In genomic region chr2:45124456-45124855, GRCh38 we compare ENCODE assay signal across 32 cellular contexts.
"Had no signal": no experiment of that assay in that cellular context is flagged by ENCODE, and none has a peak within 500 bp of the region (broad histone marks: within the 10 kb centered on the region; RNA-seq: fewer than 3 reads in every experiment).

No MANE protein-coding gene starts in this region.

- H3K9me3 Mint-ChIP-seq: natural killer cell; nephron; neural progenitor cell; stimulated activated memory B cell treated with anti-CD40 and anti-IgM and Interleukin-4, amounts not matched to agents 10 μg/mL and 1 μg/mL and 100 μg/mL, for 72 hours; stimulated activated naive CD8-positive, alpha-beta T cell treated with anti-CD3 and anti-CD28 coated beads, Interleukin-15, amount 100 ng/mL, for 72 hours had no signal

- H3K4me3 ChIP-seq: neural progenitor cell, ovary, psoas muscle, right lobe of liver, sigmoid colon, skin epidermis, smooth muscle cell, spleen, suprapubic skin, testis, tibial artery, transverse colon, upper lobe of right lung, vagina had no signal

- ATAC-seq: natural killer cell; psoas muscle; right cardiac atrium; right lobe of liver; stimulated activated memory B cell treated with anti-CD40 and anti-IgM and Interleukin-4, amounts not matched to agents 10 μg/mL and 1 μg/mL and 100 μg/mL, for 72 hours; stimulated activated naive CD8-positive, alpha-beta T cell treated with anti-CD3 and anti-CD28 coated beads, Interleukin-15, amount 100 ng/mL, for 72 hours; stimulated activated naive CD8-positive, alpha-beta T cell treated with anti-CD3 and anti-CD28 coated beads, Interleukin-15, Interleukin-2, amounts not matched to agents 100 U/mL and 50 U/mL, for 24 hours; upper lobe of right lung had no signal

- H3K4me1 ChIP-seq: neural progenitor cell, parathyroid adenoma, psoas muscle, right lobe of liver, suprapubic skin, transverse colon, upper lobe of right lung had no signal

- H3K79me2 ChIP-seq: parathyroid adenoma had no signal

- H3K36me3 Mint-ChIP-seq: natural killer cell; neural progenitor cell; stimulated activated memory B cell treated with anti-CD40 and anti-IgM and Interleukin-4, amounts not matched to agents 10 μg/mL and 1 μg/mL and 100 μg/mL, for 72 hours; type B pancreatic cell had no signal

- H3K36me3 ChIP-seq: neural progenitor cell, ovary, right lobe of liver, sigmoid colon, spleen, suprapubic skin, tibial artery, transverse colon, upper lobe of right lung, vagina had no signal

- H3K9ac ChIP-seq: neural progenitor cell, parathyroid adenoma had no signal

- H3K9me3 ChIP-seq: ovary, psoas muscle, right lobe of liver, sigmoid colon, spleen, suprapubic skin, testis, tibial artery, transverse colon, upper lobe of right lung, vagina had no signal

- H3K27ac ChIP-seq: neural progenitor cell, ovary, parathyroid adenoma, psoas muscle, right lobe of liver, sigmoid colon, skin epidermis, spleen, suprapubic skin, testis, tibial artery, transverse colon, upper lobe of right lung, vagina had no signal

- H3K4me3 Mint-ChIP-seq: natural killer cell; nephron; neural progenitor cell; stimulated activated memory B cell treated with anti-CD40 and anti-IgM and Interleukin-4, amounts not matched to agents 10 μg/mL and 1 μg/mL and 100 μg/mL, for 72 hours; stimulated activated naive CD8-positive, alpha-beta T cell treated with anti-CD3 and anti-CD28 coated beads, Interleukin-15, amount 100 ng/mL, for 72 hours; type B pancreatic cell had no signal

- H3K27me3 ChIP-seq: neural progenitor cell, ovary, right lobe of liver, sigmoid colon, spleen, suprapubic skin, testis, tibial artery, transverse colon, upper lobe of right lung, vagina had no signal

- DNase-seq: natural killer cell; occipital lobe; ovary; posterior cingulate gyrus; psoas muscle; right cardiac atrium; right lobe of liver; sigmoid colon; spleen; stimulated activated CD4-positive, alpha-beta T cell treated with anti-CD3 and anti-CD28 coated beads, Interleukin-12 subunit alpha, Interleukin-12 subunit beta, amount 100 ng/mL, for 4 hours; stimulated activated CD4-positive, alpha-beta T cell treated with anti-CD3 and anti-CD28 coated beads, Interleukin-1b, Interleukin-23, amount 100 ng/mL, for 48 hours; stimulated activated CD4-positive, alpha-beta T cell treated with anti-CD3 and anti-CD28 coated beads, Interleukin-4, amount 100 ng/mL, for 1 hour; stimulated activated CD4-positive, alpha-beta T cell treated with anti-CD3 and anti-CD28 coated beads, Interleukin-4, amount 100 ng/mL, for 4 hours; stimulated activated CD8-positive, alpha-beta memory T cell treated with anti-CD3 and anti-CD28 coated beads, Interleukin-4, amount 100 ng/mL, for 48 hours; stimulated activated naive CD4-positive, alpha-beta T cell; stimulated activated naive CD8-positive, alpha-beta T cell treated with anti-CD3 and anti-CD28 coated beads, Interleukin-15, amount 100 ng/mL, for 72 hours; stimulated activated naive CD8-positive, alpha-beta T cell treated with anti-CD3 and anti-CD28 coated beads, Interleukin-15, Interleukin-2, amounts not matched to agents 100 U/mL and 50 U/mL, for 24 hours; substantia nigra; testis; tibial artery; transverse colon; upper lobe of right lung had no signal

- H3K4me1 Mint-ChIP-seq: natural killer cell; nephron; neural progenitor cell; stimulated activated memory B cell treated with anti-CD40 and anti-IgM and Interleukin-4, amounts not matched to agents 10 μg/mL and 1 μg/mL and 100 μg/mL, for 72 hours; stimulated activated naive CD8-positive, alpha-beta T cell treated with anti-CD3 and anti-CD28 coated beads, Interleukin-15, amount 100 ng/mL, for 72 hours had no signal

- H3K27me3 Mint-ChIP-seq: progenitor cell of endocrine pancreas; stimulated activated memory B cell treated with anti-CD40 and anti-IgM and Interleukin-4, amounts not matched to agents 10 μg/mL and 1 μg/mL and 100 μg/mL, for 72 hours; stimulated activated naive CD8-positive, alpha-beta T cell treated with anti-CD3 and anti-CD28 coated beads, Interleukin-15, amount 100 ng/mL, for 72 hours had no signal

- H3K27ac Mint-ChIP-seq: natural killer cell; nephron; neural progenitor cell; progenitor cell of endocrine pancreas; stimulated activated memory B cell treated with anti-CD40 and anti-IgM and Interleukin-4, amounts not matched to agents 10 μg/mL and 1 μg/mL and 100 μg/mL, for 72 hours; stimulated activated naive CD8-positive, alpha-beta T cell treated with anti-CD3 and anti-CD28 coated beads, Interleukin-15, amount 100 ng/mL, for 72 hours; type B pancreatic cell had no signal

- H2AFZ ChIP-seq: neural progenitor cell, parathyroid adenoma had no signal

- H3K4me2 ChIP-seq: neural progenitor cell, smooth muscle cell had no signal
